In genomic region chr13:98458431-98458830, GRCh38 we compare ENCODE assay signal across 16 cellular contexts.
"Had no signal": no experiment of that assay in that cellular context is flagged by ENCODE, and none has a peak within 500 bp of the region (broad histone marks: within the 10 kb centered on the region; RNA-seq: fewer than 3 reads in every experiment).

No MANE protein-coding gene starts in this region.

- H3K27me3 Mint-ChIP-seq: activated CD4-positive, alpha-beta memory T cell treated with anti-CD3 and anti-CD28 coated beads, Interleukin-2, amount 10 ng/mL, durations not matched to agents 7 days and 5 days; activated CD4-positive, alpha-beta T cell treated with anti-CD3 and anti-CD28 coated beads for 36 hours; activated naive CD8-positive, alpha-beta T cell treated with anti-CD3 and anti-CD28 coated beads, Interleukin-2, amount 10 ng/mL, durations not matched to agents 7 days and 5 days; stimulated activated naive CD8-positive, alpha-beta T cell treated with anti-CD3 and anti-CD28 coated beads, Interleukin-15, amount 100 ng/mL, for 72 hours; T-helper 17 cell had no signal

- FAIRE-seq: keratinocyte, urothelium cell line had no signal

- H3K4me1 Mint-ChIP-seq: activated naive CD8-positive, alpha-beta T cell treated with anti-CD3 and anti-CD28 coated beads, Interleukin-2, amount 10 ng/mL, durations not matched to agents 7 days and 5 days had no signal

- ATAC-seq: activated CD4-positive, alpha-beta T cell treated with anti-CD3 and anti-CD28 coated beads for 36 hours; activated T-cell treated with anti-CD3 and anti-CD28 coated beads, Interleukin-2, amount 50 U/mL, for 4 hours; psoas muscle; right lobe of liver; stimulated activated naive CD8-positive, alpha-beta T cell treated with anti-CD3 and anti-CD28 coated beads, Interleukin-15, amount 100 ng/mL, for 72 hours; T-helper 17 cell had no signal

- H3K9me3 Mint-ChIP-seq: activated CD4-positive, alpha-beta memory T cell treated with anti-CD3 and anti-CD28 coated beads, Interleukin-2, amount 10 ng/mL, durations not matched to agents 7 days and 5 days; activated naive CD8-positive, alpha-beta T cell treated with anti-CD3 and anti-CD28 coated beads, Interleukin-2, amount 10 ng/mL, durations not matched to agents 7 days and 5 days; activated T-cell treated with anti-CD3 and anti-CD28 coated beads, Interleukin-2, amount 50 U/mL, for 4 hours; nephron; stimulated activated naive CD8-positive, alpha-beta T cell treated with anti-CD3 and anti-CD28 coated beads, Interleukin-15, amount 100 ng/mL, for 72 hours had no signal

- DNase-seq: activated CD4-positive, alpha-beta memory T cell treated with anti-CD3 and anti-CD28 coated beads, Interleukin-2, amount 10 ng/mL, durations not matched to agents 7 days and 5 days; activated CD4-positive, alpha-beta T cell treated with anti-CD3 and anti-CD28 coated beads for 36 hours; activated naive CD8-positive, alpha-beta T cell treated with anti-CD3 and anti-CD28 coated beads, Interleukin-2, amount 10 ng/mL, durations not matched to agents 7 days and 5 days; activated T-cell treated with anti-CD3 and anti-CD28 coated beads, Interleukin-2, amount 50 U/mL, for 4 hours; anterior cingulate cortex; occipital lobe; psoas muscle; right lobe of liver; stimulated activated naive CD8-positive, alpha-beta T cell treated with anti-CD3 and anti-CD28 coated beads, Interleukin-15, amount 100 ng/mL, for 72 hours; T-helper 17 cell; testis; WERI-Rb-1 had no signal

- H3K27me3 ChIP-seq: hepatocyte, right lobe of liver, testis had no signal

- H3K27ac Mint-ChIP-seq: activated CD4-positive, alpha-beta memory T cell treated with anti-CD3 and anti-CD28 coated beads, Interleukin-2, amount 10 ng/mL, durations not matched to agents 7 days and 5 days; activated naive CD8-positive, alpha-beta T cell treated with anti-CD3 and anti-CD28 coated beads, Interleukin-2, amount 10 ng/mL, durations not matched to agents 7 days and 5 days; T-helper 17 cell had no signal

- H3K9me3 ChIP-seq: psoas muscle, right lobe of liver, testis had no signal

- H2AFZ ChIP-seq: hepatocyte had no signal

- H3K4me3 ChIP-seq: hepatocyte, psoas muscle, right lobe of liver, testis had no signal

- H3K4me3 Mint-ChIP-seq: activated CD4-positive, alpha-beta memory T cell treated with anti-CD3 and anti-CD28 coated beads, Interleukin-2, amount 10 ng/mL, durations not matched to agents 7 days and 5 days; activated CD4-positive, alpha-beta T cell treated with anti-CD3 and anti-CD28 coated beads for 36 hours; activated naive CD8-positive, alpha-beta T cell treated with anti-CD3 and anti-CD28 coated beads, Interleukin-2, amount 10 ng/mL, durations not matched to agents 7 days and 5 days; activated T-cell treated with anti-CD3 and anti-CD28 coated beads, Interleukin-2, amount 50 U/mL, for 4 hours; nephron; stimulated activated naive CD8-positive, alpha-beta T cell treated with anti-CD3 and anti-CD28 coated beads, Interleukin-15, amount 100 ng/mL, for 72 hours; T-helper 17 cell had no signal

- H3K4me2 ChIP-seq: hepatocyte had no signal

- H3K27ac ChIP-seq: hepatocyte, psoas muscle, right lobe of liver, WERI-Rb-1 had no signal
